In genomic region chr19:41397086-41398041, GRCh38 we compare ENCODE assay signal across 8 cellular contexts. TPM values are rescaled to one million over a fixed set of nuclear protein-coding genes. Genes with fewer than 3 reads are reported as not detected.
DNase-seq lines count a peak whose midpoint lies in the region; ATAC-seq, FAIRE-seq and TF ChIP-seq lines count a peak whose summit lies in the region.

Gene BCKDHA, plus strand, starts transcription at chr19:41397818. Its CDS starts 10 bp downstream, at chr19:41397828.
Gene EXOSC5, minus strand, starts transcription at chr19:41397359. Its CDS starts 31 bp downstream, at chr19:41397328.

- under 1% methylated on average over 50 of the region's 50 CpGs for WGBS in right cardiac atrium

- intact Hi-C loops in right cardiac atrium (cut with DNase I) = no loop called here
- intact Hi-C loops in uterus (cut with DNase I; ENCODE audit: low total_unique reads) = no loop called here

- H3K27me3 ChIP-seq in astrocyte (ENCODE audit: insufficient read depth, low read length) (no peaks in the 10 kb centered on the region), right cardiac atrium (ENCODE audit: control insufficient read depth, insufficient read depth) (no peaks in the 10 kb centered on the region), uterus (no peaks in the 10 kb centered on the region)

- H2AFZ ChIP-seq in astrocyte (ENCODE audit: low read depth, low read length) = peak within 1 kb of the TSS; percentile 89

- H3K9me3 Mint-ChIP-seq in astrocyte (ENCODE audit: unreplicated experiment) = no peaks in the 10 kb centered on the region

- TF ChIP-seq POLR2A in GM18505 (IDR thresholded peaks at IDR 0.05; ENCODE audit: borderline replicate concordance, extremely low read depth, insufficient read depth, insufficient read length) = peak; percentile 65
- TF ChIP-seq POLR2A in uterus (IDR thresholded peaks at IDR 0.05) = peak in 1 of 2 donors; percentile 15

- H3K27ac Mint-ChIP-seq in astrocyte (ENCODE audit: unreplicated experiment) = peak within 1 kb of the TSS; percentile 100

- peaks cover 14% of the 10 kb centered on the region for H3K4me1 Mint-ChIP-seq in astrocyte (ENCODE audit: low read depth, unreplicated experiment)

- no peaks in the 10 kb centered on the region for H3K36me3 ChIP-seq in astrocyte (ENCODE audit: insufficient read depth, low read length)
- H3K36me3 ChIP-seq in uterus = no peaks in the 10 kb centered on the region

- peak within 1 kb of the TSS; percentile 97 for H3K4me2 ChIP-seq in astrocyte (ENCODE audit: low read length)

- peaks cover 4% of the 10 kb centered on the region for H3K36me3 Mint-ChIP-seq in astrocyte (ENCODE audit: low read depth, unreplicated experiment)

- H3K27me3 Mint-ChIP-seq in astrocyte (ENCODE audit: low read depth, unreplicated experiment) = no peaks in the 10 kb centered on the region

- peak within 1 kb of the TSS; percentile 98 for H3K4me3 ChIP-seq in astrocyte (ENCODE audit: insufficient read depth, low read depth, low read length)
- peak within 1 kb of the TSS; percentile 98 for H3K4me3 ChIP-seq in right cardiac atrium (ENCODE audit: low read length)
- peak within 1 kb of the TSS; percentile 89 to 98 for H3K4me3 ChIP-seq in uterus

- H3K9me3 ChIP-seq in astrocyte (ENCODE audit: insufficient read depth, low read depth, low read length) (no peaks in the 10 kb centered on the region), right cardiac atrium (ENCODE audit: control insufficient read depth, low read length) (no peaks in the 10 kb centered on the region), uterus (no peaks in the 10 kb centered on the region)

- peak within 1 kb of the TSS; percentile 96 for H3K4me3 Mint-ChIP-seq in astrocyte (ENCODE audit: unreplicated experiment)

- TF ChIP-seq CTCF in astrocyte (IDR thresholded peaks at IDR 0.05; ENCODE audit: insufficient read depth, low read depth, low read length) (no peak), uterus (IDR thresholded peaks at IDR 0.05) (peak in 3 of 4 experiments; percentile 8 to 27 (median 26))

- peaks cover 19% of the 10 kb centered on the region for H3K79me2 ChIP-seq in astrocyte (ENCODE audit: insufficient read depth, low read length)

- peak within 1 kb of the TSS; percentile 99 for H3K9ac ChIP-seq in astrocyte (ENCODE audit: low read length)

- H3K27ac ChIP-seq in astrocyte (ENCODE audit: low read depth, low read length) (peak within 1 kb of the TSS; percentile 99), right cardiac atrium (ENCODE audit: low read length) (peak within 1 kb of the TSS; percentile 89), uterus (peak within 1 kb of the TSS; percentile 86 to 96)

- FAIRE-seq in astrocyte (lab: Jason Lieb, UNC) = peak; percentile 13

- H3K4me1 ChIP-seq in astrocyte (ENCODE audit: insufficient read depth, low read length) = peaks cover 15% of the 10 kb centered on the region
- peaks cover 6% of the 10 kb centered on the region for H3K4me1 ChIP-seq in right cardiac atrium (ENCODE audit: control insufficient read depth, insufficient read depth, low read length)
- H3K4me1 ChIP-seq in uterus = peaks cover 0 to 6% of the 10 kb centered on the region in 2 donors

- no peaks in the 10 kb centered on the region for H4K20me1 ChIP-seq in astrocyte (ENCODE audit: insufficient read depth, low read length)

- DNase-seq in NCI-H2029 (lab: John Stamatoyannopoulos, UW) (peak; percentile 100), T-helper 22 cell (ENCODE audit: low read depth) (peak; percentile 99), astrocyte (ENCODE audit: low read depth) (peak; percentile 98), right cardiac atrium (peak; percentile 99 to 100 (median 99)), pulmonary artery endothelial cell (ENCODE audit: low read depth, low spot score) (peak; percentile 99), uterus (peak; percentile 99 to 100)

- peak; percentile 77 for ATAC-seq in GM18505 (IDR thresholded peaks at IDR 0.05; ENCODE audit: unreplicated experiment)
- ATAC-seq in HG02973 (IDR thresholded peaks at IDR 0.05; ENCODE audit: unreplicated experiment) = peak; percentile 81
- peak; percentile 97 to 98 for ATAC-seq in right cardiac atrium

RNA-seq across cellular contexts. Expression of gene BCKDHA, which starts in this region (rescaled TPM):
- total RNA-seq in astrocyte (9.2 and 9.8 TPM in 2 replicates), right cardiac atrium (10 to 100 TPM; 21.0 to 36.1 (median 33.0) TPM), pulmonary artery endothelial cell (33.8 and 74.5 TPM in 2 replicates), uterus (10 to 100 TPM; 18.2 to 36.7 (median 21.6) TPM)
- polyA plus RNA-seq in right cardiac atrium = 50.4 TPM

RNA-seq across cellular contexts. Expression of gene EXOSC5, which starts in this region (rescaled TPM):
- total RNA-seq in astrocyte = 18.3 and 19.8 TPM in 2 replicates
- 10 to 100 TPM in 2 of 4 donors, 1 to 10 TPM in 2; 8.6 to 12.6 (median 10.8) TPM for total RNA-seq in right cardiac atrium
- polyA plus RNA-seq in right cardiac atrium = 12.2 TPM
- total RNA-seq in pulmonary artery endothelial cell = 15.7 and 16.2 TPM in 2 replicates
- 10 to 100 TPM in 1 of 4 donors, 1 to 10 TPM in 3; 1.5 to 11.4 (median 4.5) TPM for total RNA-seq in uterus

Comparison
In these comparisons a context has a peak if more than half of its experiments do, and no peak if none do; other contexts are left out.
1. Peak in every context shown above with its lines: DNase-seq, ATAC-seq, H3K4me3 ChIP-seq and H3K27ac ChIP-seq.